2 cellular contexts compared by ENCODE assay signal in the genomic region with DNA sequence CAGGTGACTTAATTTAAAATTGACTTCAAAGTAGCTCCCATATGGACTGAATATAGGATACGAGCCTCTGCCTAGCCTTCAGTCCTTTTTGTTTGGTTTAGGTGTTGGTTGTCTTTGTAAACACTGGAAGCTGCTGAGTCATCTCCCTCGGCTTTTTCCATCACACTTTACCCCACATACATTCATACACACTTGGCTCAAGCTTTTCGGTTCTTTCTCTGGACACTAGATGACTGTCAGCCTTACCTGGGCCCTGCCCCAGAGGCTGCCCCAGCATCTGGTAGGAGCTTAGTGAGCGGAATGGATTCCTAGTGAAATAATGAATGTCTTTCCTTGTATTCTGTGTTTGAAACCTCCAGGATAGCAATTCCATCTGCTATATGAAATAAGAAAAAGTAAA.
TF ChIP-seq lines count a peak whose summit lies in the region.

No MANE protein-coding gene starts in this region.

TF ChIP-seq in GM12878, 131 proteins besides CTCF, POLR2A, EP300 and RAD21 (continued from another document):
- TF ChIP-seq MLLT1 (IDR thresholded peaks at IDR 0.05) (no peak), BRCA1 (IDR thresholded peaks at IDR 0.05; ENCODE audit: low read depth, low read length) (no peak), MXI1 (IDR thresholded peaks at IDR 0.05; ENCODE audit: low read depth, low read length) (no peak), BHLHE40 (IDR thresholded peaks at IDR 0.05; ENCODE audit: borderline replicate concordance in 1 of 2, low read depth in 2 of 2, low read length in 1 of 2) (no peak), NR2C1 (IDR thresholded peaks at IDR 0.05) (no peak), NKRF (conservative IDR thresholded peaks at IDR 0.05) (no peak), SUPT20H (IDR thresholded peaks at IDR 0.05; ENCODE audit: borderline replicate concordance, control insufficient read depth, low read depth, low read length) (no peak)
- TF ChIP-seq, protein P1, sequence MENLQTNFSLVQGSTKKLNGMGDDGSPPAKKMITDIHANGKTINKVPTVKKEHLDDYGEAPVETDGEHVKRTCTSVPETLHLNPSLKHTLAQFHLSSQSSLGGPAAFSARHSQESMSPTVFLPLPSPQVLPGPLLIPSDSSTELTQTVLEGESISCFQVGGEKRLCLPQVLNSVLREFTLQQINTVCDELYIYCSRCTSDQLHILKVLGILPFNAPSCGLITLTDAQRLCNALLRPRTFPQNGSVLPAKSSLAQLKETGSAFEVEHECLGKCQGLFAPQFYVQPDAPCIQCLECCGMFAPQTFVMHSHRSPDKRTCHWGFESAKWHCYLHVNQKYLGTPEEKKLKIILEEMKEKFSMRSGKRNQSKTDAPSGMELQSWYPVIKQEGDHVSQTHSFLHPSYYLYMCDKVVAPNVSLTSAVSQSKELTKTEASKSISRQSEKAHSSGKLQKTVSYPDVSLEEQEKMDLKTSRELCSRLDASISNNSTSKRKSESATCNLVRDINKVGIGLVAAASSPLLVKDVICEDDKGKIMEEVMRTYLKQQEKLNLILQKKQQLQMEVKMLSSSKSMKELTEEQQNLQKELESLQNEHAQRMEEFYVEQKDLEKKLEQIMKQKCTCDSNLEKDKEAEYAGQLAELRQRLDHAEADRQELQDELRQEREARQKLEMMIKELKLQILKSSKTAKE (IDR thresholded peaks at IDR 0.05; ENCODE audit: low read depth, poor library complexity, severe bottlenecking), result no peak

TF ChIP-seq in WTC11, 78 proteins besides CTCF, POLR2A, EP300 and RAD21 (continued from another document):
- TF ChIP-seq KAT7 (CRISPR knock-in tag; IDR thresholded peaks at IDR 0.05; ENCODE audit: borderline replicate concordance) (no peak), E2F4 (CRISPR knock-in tag; IDR thresholded peaks at IDR 0.05; ENCODE audit: borderline replicate concordance, low read depth) (no peak), GRHL2 (CRISPR knock-in tag; IDR thresholded peaks at IDR 0.05; ENCODE audit: insufficient replicate concordance, severe bottlenecking) (no peak), FOXP4 (CRISPR knock-in tag; IDR thresholded peaks at IDR 0.05) (no peak), SOX15 (CRISPR knock-in tag; IDR thresholded peaks at IDR 0.05) (no peak), SMAD4 (CRISPR knock-in tag; IDR thresholded peaks at IDR 0.05) (no peak)
